13 cellular contexts compared by ENCODE assay signal in the genomic region with DNA sequence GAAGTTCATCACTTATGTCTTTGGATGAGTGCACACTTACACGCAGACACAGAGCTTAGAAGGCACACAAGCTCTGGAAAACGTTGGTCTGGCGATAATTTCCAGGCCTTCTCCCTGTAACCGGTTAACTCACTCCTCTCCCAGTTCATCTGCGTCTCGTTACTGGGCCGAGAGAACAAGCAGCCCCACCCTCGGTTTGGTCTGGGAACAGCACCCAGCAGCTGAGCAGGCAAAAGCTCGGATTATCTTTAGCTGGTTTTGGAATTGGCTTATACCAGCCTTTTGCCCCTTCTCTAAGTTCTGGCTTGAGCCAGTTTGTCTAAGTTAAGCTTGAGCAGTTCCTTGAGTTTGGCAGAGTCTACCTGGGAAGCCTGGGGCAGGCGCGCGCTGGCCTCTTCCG. TPM values are rescaled to one million over a fixed set of nuclear protein-coding genes. Genes with fewer than 3 reads are reported as not detected.
DNase-seq lines count a peak whose midpoint lies in the region; ATAC-seq, FAIRE-seq and TF ChIP-seq lines count a peak whose summit lies in the region.
"Had no signal": no experiment of that assay in that cellular context is flagged by ENCODE, and none has a peak within 500 bp of the region (broad histone marks: within the 10 kb centered on the region; RNA-seq: fewer than 3 reads in every experiment).

No MANE protein-coding gene starts in this region.

- no peak overlapping the region for H2BK20ac ChIP-seq in H1 (ENCODE audit: low read length)

- H3K79me2 ChIP-seq in H1 (ENCODE audit: control insufficient read depth in 1 of 2, insufficient read depth in 2 of 2, low read length in 2 of 2), result no peaks in the 10 kb centered on the region

- no peaks in the 10 kb centered on the region; a peak in 1 of 7 replicates for H3K4me1 ChIP-seq in H1 (replicated peaks in 1 of 4; ENCODE audit: control insufficient read depth in 3 of 4, insufficient read depth in 4 of 4, low read length in 3 of 4)
- H3K4me1 ChIP-seq in thoracic aorta (ENCODE audit: control insufficient read depth in 1 of 2, low read depth in 2 of 2), result peaks cover 42 to 72% of the 10 kb centered on the region in 2 donors

- no peaks in the 10 kb centered on the region for H4K20me1 ChIP-seq in H1 (replicated peaks in 1 of 2; ENCODE audit: control insufficient read depth in 1 of 2, insufficient read depth in 2 of 2, low read length in 2 of 2)

- no peak overlapping the region for H3K18ac ChIP-seq in H1 (ENCODE audit: extremely low read depth, low read length)

- FAIRE-seq in H1 (lab: Jason Lieb, UNC), result no peak

- DNase-seq in GM04504 (ENCODE audit: low read depth) (peak; percentile 53), H1 (ENCODE audit: low read depth in 1 of 2, low spot score in 2 of 2) (no peak), left kidney (ENCODE audit: low read depth, low spot score) (peak; percentile 50), thoracic aorta (ENCODE audit: low spot score) (no peak), cerebellar cortex (ENCODE audit: low spot score) (no peak), left lobe of liver (ENCODE audit: low spot score) (no peak), putamen (ENCODE audit: low spot score) (no peak)
- DNase-seq: activated T-cell treated with anti-CD3 and anti-CD28 coated beads, Interleukin-2, amount 50 U/mL, for 72 hours; cerebellar nuclear complex; DMS53; hypothalamus; NCI-H2171 had no signal

- ATAC-seq in thoracic aorta (ENCODE audit: insufficient number of reproducible peaks, low FRiP score, low read depth) (peak; percentile 37), GM18909 (IDR thresholded peaks at IDR 0.05; ENCODE audit: poor library complexity, unreplicated experiment) (no peak), left lobe of liver (no peak)
- ATAC-seq: activated T-cell treated with anti-CD3 and anti-CD28 coated beads, Interleukin-2, amount 50 U/mL, for 72 hours had no signal

- H3K9me3 ChIP-seq in H1 (ENCODE audit: insufficient read depth in 2 of 2, low read depth in 1 of 2, low read length in 1 of 2), result peaks cover under 1 to 12% of the 10 kb centered on the region in 2 experiments; a peak in 3 of 4 replicates
- H3K9me3 ChIP-seq in thoracic aorta, result no peaks in the 10 kb centered on the region

- H3K27ac ChIP-seq in H1 (ENCODE audit: low read depth, low read length) (no peak overlapping the region), thoracic aorta (peak overlapping the region; percentile 96 to 97)

- peak overlapping the region; percentile 29; the same call in 1 of the 2 replicates for H2BK12ac ChIP-seq in H1 (ENCODE audit: low read depth, low read length)

- CTCF ChIA-PET in H1 (lab: Charles Lee; ENCODE audit: partially characterized antibody), result interaction anchor here (0.8 to 3.0 kb wide), 15 partner anchors 10 to 204 kb away, joined by 3 to 20 read pairs (median 3); no protein-coding TSS in a partner anchor

- H3K4me2 ChIP-seq in H1 (ENCODE audit: insufficient read depth in 1 of 2, low read depth in 2 of 2, low read length in 2 of 2), result no peak overlapping the region

- no peak for TF ChIP-seq POLR2A in H1 (IDR thresholded peaks at IDR 0.05; ENCODE audit: control extremely low read depth in 1 of 2, low read depth in 2 of 2, low read length in 2 of 2)

- POLR2A ChIA-PET in H1 (lab: Charles Lee; ENCODE audit: partially characterized antibody), result no interaction called here

- no peak overlapping the region for H2BK15ac ChIP-seq in H1 (ENCODE audit: low read length)

- H3K27me3 ChIP-seq in H1 (replicated peaks in 1 of 4; ENCODE audit: control insufficient read depth in 3 of 4, extremely low read depth in 1 of 4, insufficient read depth in 3 of 4, low read length in 3 of 4) (no peaks in the 10 kb centered on the region), thoracic aorta (replicated peaks; ENCODE audit: insufficient read depth) (no peaks in the 10 kb centered on the region)

- no peaks in the 10 kb centered on the region for H3K79me1 ChIP-seq in H1 (ENCODE audit: low read depth, low read length)

- no peak overlapping the region for H2BK5ac ChIP-seq in H1 (ENCODE audit: low read depth, low read length)

- no peak overlapping the region for H3K4me3 ChIP-seq in H1 (ENCODE audit: extremely low read depth in 1 of 4, insufficient read depth in 2 of 4, low read depth in 3 of 4, low read length in 4 of 4)
- H3K4me3 ChIP-seq in thoracic aorta, result no peak overlapping the region

- H4K8ac ChIP-seq in H1 (ENCODE audit: extremely low read depth, insufficient read depth, low read length), result peak overlapping the region; percentile 7; the same call in 1 of the 2 replicates

- peak; percentile 24 to 39; a peak in 3 of 4 replicates for TF ChIP-seq RAD21 in H1 (IDR thresholded peaks at IDR 0.05 in 1 of 2, conservative IDR thresholded peaks at IDR 0.05 in 1 of 2; ENCODE audit: low read depth in 2 of 2, low read length in 2 of 2)

- H3K4ac ChIP-seq in H1 (replicated peaks; ENCODE audit: insufficient read length, low read depth, low read length), result no peak overlapping the region

- no peak overlapping the region for H2BK120ac ChIP-seq in H1 (replicated peaks; ENCODE audit: low read depth, low read length)

- no peak overlapping the region for H3K56ac ChIP-seq in H1 (replicated peaks; ENCODE audit: insufficient read length, low read depth, low read length)

- H3K23ac ChIP-seq in H1 (ENCODE audit: insufficient read length), result no peak overlapping the region

- no peaks in the 10 kb centered on the region for H3K36me3 ChIP-seq in H1 (ENCODE audit: control insufficient read depth in 2 of 4, insufficient read depth in 4 of 4, low read length in 3 of 4)
- no peaks in the 10 kb centered on the region for H3K36me3 ChIP-seq in thoracic aorta

- no peak overlapping the region for H4K5ac ChIP-seq in H1 (ENCODE audit: insufficient read length, low read depth, low read length)

- H3K23me2 ChIP-seq in H1 (ENCODE audit: low read depth, low read length), result no peaks in the 10 kb centered on the region

- H3K14ac ChIP-seq in H1 (ENCODE audit: insufficient read length), result no peak overlapping the region

- no peak overlapping the region; a peak in 1 of 7 replicates for H3K9ac ChIP-seq in H1 (replicated peaks in 1 of 4; ENCODE audit: extremely low read depth in 1 of 4, low read depth in 3 of 4, low read length in 3 of 4)

- no peak overlapping the region for H2AFZ ChIP-seq in H1 (ENCODE audit: low read length)

- H4K91ac ChIP-seq in H1 (replicated peaks; ENCODE audit: insufficient read length, low read length), result no peak overlapping the region

- no peak for TF ChIP-seq EP300 in H1 (IDR thresholded peaks at IDR 0.05; ENCODE audit: borderline replicate concordance in 1 of 2, low read depth in 2 of 2, low read length in 2 of 2)

- H2AK5ac ChIP-seq in H1 (ENCODE audit: low read depth, low read length), result no peak overlapping the region

- WGBS in H1 (ENCODE audit: extremely low coverage in 1 of 2, insufficient coverage in 1 of 2, insufficient read length in 1 of 2, insufficient replicate concordance in 2 of 2, low coverage in 1 of 2, low lambda C conversion rate in 2 of 2, missing lambda C conversion rate in 1 of 2), 2 experiments, result 68% methylated on average over 13 of the region's 13 CpGs; no CpG with 5 or more reads in 1 of the 2 experiments

- TF ChIP-seq CTCF in H1 (IDR thresholded peaks at IDR 0.05; ENCODE audit: control extremely low read depth in 1 of 3, insufficient read depth in 1 of 3, low read depth in 1 of 3, low read length in 3 of 3), result peak; percentile 15 to 47 (median 31); a peak in 2 of 4 replicates
- peak; percentile 42 for TF ChIP-seq CTCF in thoracic aorta (IDR thresholded peaks at IDR 0.05)

TF ChIP-seq in H1, 55 proteins besides CTCF, POLR2A, EP300 and RAD21:
- TF ChIP-seq RNF2 (IDR thresholded peaks at IDR 0.05; ENCODE audit: borderline replicate concordance, low read depth, low read length, missing control alignments, poor library complexity, severe bottlenecking) (no peak), SP4 (IDR thresholded peaks at IDR 0.05; ENCODE audit: low read length) (no peak), RBBP5 (IDR thresholded peaks at IDR 0.05; ENCODE audit: borderline replicate concordance, low read depth, low read length) (no peak), MAFK (IDR thresholded peaks at IDR 0.05; ENCODE audit: low read depth, low read length) (no peak), CBX5 (IDR thresholded peaks at IDR 0.05; ENCODE audit: low read depth, low read length) (no peak), BCL11A (IDR thresholded peaks at IDR 0.05; ENCODE audit: low read depth in 2 of 2, low read length in 2 of 2) (no peak), CHD1 (IDR thresholded peaks at IDR 0.05; ENCODE audit: low read depth, low read length) (no peak), EZH2 (IDR thresholded peaks at IDR 0.05; ENCODE audit: low read depth, low read length, severe bottlenecking) (no peak)

RNA-seq across cellular contexts. Expression of gene COL6A1, which starts 27.3 kb away (rescaled TPM):
- 100 and 104 TPM in 2 replicates for total RNA-seq in H1 (2021; fragmentation: NEBNext Ultra II Directional; extraction: Animal tissue kit (Norgen Biotek cat#: 25700))
- 115 and 212 TPM in 2 replicates for polyA plus RNA-seq in H1 (2011; rRNA removed)
- polyA plus RNA-seq in H1 (2011; cell fraction: cytosol; rRNA removed), result 118 TPM
- 658 TPM for polyA plus RNA-seq in H1 (2011; cell fraction: nucleus; rRNA removed)
- 110 to 163 TPM (median 152 TPM) in 4 replicates for polyA plus RNA-seq in H1 (2012, experiment 1 of 2)
- 98.6 TPM for polyA plus RNA-seq in H1 (2012, experiment 2 of 2)
- polyA plus RNA-seq in H1 (2013, experiment 1 of 2), result 176 TPM
- polyA plus RNA-seq in H1 (2013, experiment 2 of 2), result 154 TPM
- 32.7 and 35.2 TPM in 2 replicates for polyA minus RNA-seq in H1 (2011; rRNA and poly(A)+ RNA removed)
- 53.2 TPM for polyA minus RNA-seq in H1 (2011; cell fraction: cytosol; rRNA and poly(A)+ RNA removed)
- polyA minus RNA-seq in H1 (2011; cell fraction: nucleus; rRNA and poly(A)+ RNA removed), result 70.5 TPM
- 1,000 to 10,000 TPM in 1 of 2 donors, 100 to 1,000 TPM in 1; 814 to 1,189 TPM for total RNA-seq in thoracic aorta
- 48.0 TPM for total RNA-seq in left lobe of liver

Comparison
In these comparisons a context has a peak if more than half of its experiments do, and no peak if none do; other contexts are left out.
1. DNase-seq: peak in GM04504 (single experiment) and left kidney (single experiment); none in H1 (0 of 2), thoracic aorta (single experiment), cerebellar cortex (single experiment), left lobe of liver (single experiment) and putamen (single experiment).